Comparison of ENCODE assay signal across 20 cellular contexts in the genomic region with DNA sequence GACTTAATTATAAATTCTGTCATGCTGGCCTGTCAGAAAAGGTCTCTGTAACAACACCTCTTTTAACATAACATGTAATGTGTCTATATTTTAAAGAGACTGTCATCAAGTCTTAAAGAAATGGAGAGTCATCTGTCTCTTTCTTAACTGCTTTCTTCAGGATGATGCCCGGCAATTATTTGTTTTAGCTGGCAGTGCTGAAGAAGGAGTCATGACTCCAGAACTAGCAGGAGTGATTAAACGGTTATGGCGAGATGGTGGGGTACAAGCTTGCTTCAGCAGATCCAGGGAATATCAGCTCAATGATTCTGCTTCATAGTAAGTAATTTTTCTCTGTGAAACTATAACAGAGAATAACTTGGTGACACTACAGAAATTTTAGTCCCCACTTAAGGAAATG. TPM values are rescaled to one million over a fixed set of nuclear protein-coding genes. Genes with fewer than 3 reads are reported as not detected.
DNase-seq lines count a peak whose midpoint lies in the region; ATAC-seq, FAIRE-seq and TF ChIP-seq lines count a peak whose summit lies in the region.
"Had no signal": no experiment of that assay in that cellular context is flagged by ENCODE, and none has a peak within 500 bp of the region (broad histone marks: within the 10 kb centered on the region; RNA-seq: fewer than 3 reads in every experiment).

No MANE protein-coding gene starts in this region.

- ATAC-seq in central memory CD8-positive, alpha-beta T cell (replicated peaks; ENCODE audit: extremely low read depth, poor library complexity, severe bottlenecking) = no peak
- ATAC-seq: esophagus mucosa, Panc1 had no signal

- TF ChIP-seq POLR2A in GM12892 (IDR thresholded peaks at IDR 0.05; ENCODE audit: low read depth, low read length) = no peak

- no peak overlapping the region for H3K4me3 Mint-ChIP-seq in central memory CD8-positive, alpha-beta T cell

- no peak overlapping the region for H2AFZ ChIP-seq in ACC112 (ENCODE audit: low read length, unreplicated experiment)

- H3K4me1 ChIP-seq in ACC112 (ENCODE audit: control insufficient read depth, insufficient read depth, low read length, unreplicated experiment) = peaks cover 8% of the 10 kb centered on the region
- H3K4me1 ChIP-seq in muscle layer of duodenum (ENCODE audit: control insufficient read depth in 1 of 2, insufficient read depth in 2 of 2, low read length in 2 of 2) = peaks cover 7 to 17% of the 10 kb centered on the region in 2 donors

- peaks cover 6% of the 10 kb centered on the region for H3K4me1 Mint-ChIP-seq in central memory CD8-positive, alpha-beta T cell

- H3K79me2 ChIP-seq in ACC112 (ENCODE audit: control insufficient read depth, insufficient read depth, low read length, unreplicated experiment) = peaks cover 14% of the 10 kb centered on the region

- no peaks in the 10 kb centered on the region for H3K9me3 Mint-ChIP-seq in central memory CD8-positive, alpha-beta T cell

- no peak overlapping the region for H3K4me3 ChIP-seq in ACC112 (ENCODE audit: low read depth, low read length)
- no peak overlapping the region for H3K4me3 ChIP-seq in muscle layer of duodenum (ENCODE audit: low read depth in 1 of 2, low read length in 2 of 2)
- H3K4me3 ChIP-seq: lung had no signal

- H3K27ac ChIP-seq in ACC112 (ENCODE audit: low read depth, low read length) = peak overlapping the region; percentile 22
- peak overlapping the region; percentile 67 for H3K27ac ChIP-seq in muscle layer of duodenum (ENCODE audit: low read length)
- H3K27ac ChIP-seq: WERI-Rb-1 had no signal

- FAIRE-seq in GM12892 (lab: Jason Lieb, UNC) = peak; percentile 50
- FAIRE-seq: HTR-8/SVneo had no signal

- H3K36me3 ChIP-seq in ACC112 (ENCODE audit: insufficient read depth, low read length) = peaks cover 20% of the 10 kb centered on the region
- peaks cover 22 to 27% of the 10 kb centered on the region in 2 donors for H3K36me3 ChIP-seq in muscle layer of duodenum (ENCODE audit: control insufficient read depth in 1 of 2, insufficient read depth in 2 of 2, low read length in 2 of 2)

- DNase-seq in GM12892 (ENCODE audit: insufficient read length) (no peak), NOMO-1 treated with DMSO at 0.1 percent for 48 hours (lab: John Stamatoyannopoulos, UW; ENCODE audit: unreplicated experiment) (no peak), SK-N-DZ (ENCODE audit: low spot score) (no peak), NCI-H510A (lab: John Stamatoyannopoulos, UW) (no peak)
- DNase-seq in central memory CD8-positive, alpha-beta T cell (ENCODE audit: low spot score in 2 of 2) = no peak
- DNase-seq in stimulated activated naive CD4-positive, alpha-beta T cell (lab: John Stamatoyannopoulos, UW) = no peak
- DNase-seq: DMS53; GOT3; NCI-H2081 treated with DMSO at 0.1 percent for 48 hours; NCI-H69; stimulated activated CD4-positive, alpha-beta T cell treated with anti-CD3 and anti-CD28 coated beads, Interleukin-4, amount 100 ng/mL, for 4 hours; WERI-Rb-1 had no signal

- H3K27me3 Mint-ChIP-seq in central memory CD8-positive, alpha-beta T cell = no peaks in the 10 kb centered on the region

- H3K27ac Mint-ChIP-seq in central memory CD8-positive, alpha-beta T cell (ENCODE audit: low read depth) = peak overlapping the region; percentile 67

- peaks cover 57% of the 10 kb centered on the region for H3K36me3 Mint-ChIP-seq in central memory CD8-positive, alpha-beta T cell (ENCODE audit: insufficient read depth)

- H3K27me3 ChIP-seq in ACC112 (ENCODE audit: insufficient read depth, low read length) (no peaks in the 10 kb centered on the region), muscle layer of duodenum (ENCODE audit: low read depth, low read length) (no peaks in the 10 kb centered on the region)

- no peaks in the 10 kb centered on the region for H3K9me3 ChIP-seq in muscle layer of duodenum (ENCODE audit: control insufficient read depth in 1 of 2, low read length in 2 of 2)

RNA-seq across cellular contexts. Expression of a gene that starts 30.6 kb away (rescaled TPM):
- polyA plus RNA-seq in GM12892 (2012; ENCODE audit: missing spikeins) = 6.1 TPM
- polyA plus RNA-seq in SK-N-DZ (2014; cell fraction: cytosol; rRNA removed) = 9.7 and 10.5 TPM in 2 replicates
- 3.9 and 4.6 TPM in 2 replicates for polyA plus RNA-seq in SK-N-DZ (2014; cell fraction: nucleus; rRNA removed)

RNA-seq across cellular contexts. Expression of a gene that starts 39.4 kb away (rescaled TPM):
- 0.47 TPM for polyA plus RNA-seq in GM12892 (2012; ENCODE audit: missing spikeins)
- not detected in 2 replicates for polyA plus RNA-seq in SK-N-DZ (2014; cell fraction: cytosol; rRNA removed)
- not detected in 2 replicates for polyA plus RNA-seq in SK-N-DZ (2014; cell fraction: nucleus; rRNA removed)
- polyA plus RNA-seq: BJ, lung, urinary bladder had no signal

RNA-seq across cellular contexts. Expression of a gene that starts 40.4 kb away (rescaled TPM):
- polyA plus RNA-seq in GM12892 (2012; ENCODE audit: missing spikeins) = 0.21 TPM
- polyA plus RNA-seq in SK-N-DZ (2014; cell fraction: cytosol; rRNA removed) = 0.44 TPM in 1 of 2 replicates, not detected in the other
- polyA plus RNA-seq in SK-N-DZ (2014; cell fraction: nucleus; rRNA removed) = not detected in 2 replicates
- polyA plus RNA-seq: urinary bladder had no signal

RNA-seq across cellular contexts. Expression of a gene that starts 40.6 kb away (rescaled TPM):
- polyA plus RNA-seq in GM12892 (2012; ENCODE audit: missing spikeins) = 28.2 TPM
- polyA plus RNA-seq in SK-N-DZ (2014; cell fraction: cytosol; rRNA removed) = 66.8 and 68.7 TPM in 2 replicates
- polyA plus RNA-seq in SK-N-DZ (2014; cell fraction: nucleus; rRNA removed) = 324 and 481 TPM in 2 replicates
